Comparison of ENCODE assay signal across 2 cellular contexts in genomic region chr7:70799841-70800405, GRCh38.
A peak's percentile ranks its signal among the peaks of the same experiment; 100 is the strongest.
TF ChIP-seq lines count a peak whose summit lies in the region.

No MANE protein-coding gene starts in this region.

TF ChIP-seq in HepG2, 621 proteins besides CTCF, POLR2A, EP300 and RAD21 (continued from another document):
- TF ChIP-seq ZFP91 (CRISPR knock-in tag; IDR thresholded peaks at IDR 0.05; ENCODE audit: borderline replicate concordance) (no peak), REL (CRISPR knock-in tag; conservative IDR thresholded peaks at IDR 0.05) (no peak), SYNCRIP (IDR thresholded peaks at IDR 0.05; ENCODE audit: insufficient read depth, low read depth, low read length) (no peak), BCLAF1 (IDR thresholded peaks at IDR 0.05) (no peak), ZNF280D (CRISPR knock-in tag; IDR thresholded peaks at IDR 0.05) (peak; percentile 82)

TF ChIP-seq in GM12878, 131 proteins besides CTCF, POLR2A, EP300 and RAD21 (continued from another document):
- TF ChIP-seq, protein P1, sequence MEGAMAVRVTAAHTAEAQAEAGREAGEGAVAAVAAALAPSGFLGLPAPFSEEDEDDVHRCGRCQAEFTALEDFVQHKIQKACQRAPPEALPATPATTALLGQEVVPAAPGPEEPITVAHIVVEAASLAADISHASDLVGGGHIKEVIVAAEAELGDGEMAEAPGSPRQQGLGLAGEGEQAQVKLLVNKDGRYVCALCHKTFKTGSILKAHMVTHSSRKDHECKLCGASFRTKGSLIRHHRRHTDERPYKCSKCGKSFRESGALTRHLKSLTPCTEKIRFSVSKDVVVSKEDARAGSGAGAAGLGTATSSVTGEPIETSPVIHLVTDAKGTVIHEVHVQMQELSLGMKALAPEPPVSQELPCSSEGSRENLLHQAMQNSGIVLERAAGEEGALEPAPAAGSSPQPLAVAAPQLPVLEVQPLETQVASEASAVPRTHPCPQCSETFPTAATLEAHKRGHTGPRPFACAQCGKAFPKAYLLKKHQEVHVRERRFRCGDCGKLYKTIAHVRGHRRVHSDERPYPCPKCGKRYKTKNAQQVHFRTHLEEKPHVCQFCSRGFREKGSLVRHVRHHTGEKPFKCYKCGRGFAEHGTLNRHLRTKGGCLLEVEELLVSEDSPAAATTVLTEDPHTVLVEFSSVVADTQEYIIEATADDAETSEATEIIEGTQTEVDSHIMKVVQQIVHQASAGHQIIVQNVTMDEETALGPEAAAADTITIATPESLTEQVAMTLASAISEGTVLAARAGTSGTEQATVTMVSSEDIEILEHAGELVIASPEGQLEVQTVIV (IDR thresholded peaks at IDR 0.05; ENCODE audit: borderline replicate concordance, partially characterized antibody), result no peak
- peak; percentile 64; the same call in 1 of the 2 replicates for TF ChIP-seq RUNX3 (IDR thresholded peaks at IDR 0.05; ENCODE audit: low read length)
- TF ChIP-seq MTA3 (IDR thresholded peaks at IDR 0.05; ENCODE audit: borderline replicate concordance, low read length), result 0 out of 2 replicates have a peak, but pooled peaks have one; percentile 29
- no peak for TF ChIP-seq SMC3 (IDR thresholded peaks at IDR 0.05; ENCODE audit: borderline replicate concordance, low read length)
- no peak for TF ChIP-seq HDGF (IDR thresholded peaks at IDR 0.05)
- no peak for TF ChIP-seq RAD51 (IDR thresholded peaks at IDR 0.05)
- TF ChIP-seq NFXL1 (IDR thresholded peaks at IDR 0.05; ENCODE audit: borderline replicate concordance), result peak; percentile 76; the same call in 1 of the 2 replicates
- TF ChIP-seq ZBTB4 (CRISPR knock-in tag; IDR thresholded peaks at IDR 0.05), result no peak
- peak; percentile 99 for TF ChIP-seq CBX5 (IDR thresholded peaks at IDR 0.05; ENCODE audit: low read depth)
- no peak for TF ChIP-seq STAT3 (IDR thresholded peaks at IDR 0.05; ENCODE audit: low read depth, low read length)
- TF ChIP-seq HCFC1 (IDR thresholded peaks at IDR 0.05; ENCODE audit: low read length), result no peak
- peak; percentile 70 for TF ChIP-seq KLF5 (IDR thresholded peaks at IDR 0.05; ENCODE audit: partially characterized antibody)
- no peak for TF ChIP-seq FOS (IDR thresholded peaks at IDR 0.05; ENCODE audit: borderline replicate concordance, extremely low read depth, insufficient read length)
- TF ChIP-seq JUNB (IDR thresholded peaks at IDR 0.05), result peak; percentile 33; the same call in 1 of the 2 replicates
- 0 out of 2 replicates have a peak, but pooled peaks have one; percentile 22 for TF ChIP-seq EED (IDR thresholded peaks at IDR 0.05; ENCODE audit: low read depth)
- TF ChIP-seq CBFB (IDR thresholded peaks at IDR 0.05; ENCODE audit: low read depth), result no peak
- TF ChIP-seq, protein P2, sequence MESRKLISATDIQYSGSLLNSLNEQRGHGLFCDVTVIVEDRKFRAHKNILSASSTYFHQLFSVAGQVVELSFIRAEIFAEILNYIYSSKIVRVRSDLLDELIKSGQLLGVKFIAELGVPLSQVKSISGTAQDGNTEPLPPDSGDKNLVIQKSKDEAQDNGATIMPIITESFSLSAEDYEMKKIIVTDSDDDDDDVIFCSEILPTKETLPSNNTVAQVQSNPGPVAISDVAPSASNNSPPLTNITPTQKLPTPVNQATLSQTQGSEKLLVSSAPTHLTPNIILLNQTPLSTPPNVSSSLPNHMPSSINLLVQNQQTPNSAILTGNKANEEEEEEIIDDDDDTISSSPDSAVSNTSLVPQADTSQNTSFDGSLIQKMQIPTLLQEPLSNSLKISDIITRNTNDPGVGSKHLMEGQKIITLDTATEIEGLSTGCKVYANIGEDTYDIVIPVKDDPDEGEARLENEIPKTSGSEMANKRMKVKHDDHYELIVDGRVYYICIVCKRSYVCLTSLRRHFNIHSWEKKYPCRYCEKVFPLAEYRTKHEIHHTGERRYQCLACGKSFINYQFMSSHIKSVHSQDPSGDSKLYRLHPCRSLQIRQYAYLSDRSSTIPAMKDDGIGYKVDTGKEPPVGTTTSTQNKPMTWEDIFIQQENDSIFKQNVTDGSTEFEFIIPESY (IDR thresholded peaks at IDR 0.05), result no peak
- peak; percentile 30 for TF ChIP-seq SKIL (IDR thresholded peaks at IDR 0.05; ENCODE audit: low read depth, poor library complexity, severe bottlenecking)
- TF ChIP-seq IRF3 (IDR thresholded peaks at IDR 0.05), result no peak
- TF ChIP-seq DPF2 (IDR thresholded peaks at IDR 0.05), result no peak
- peak; percentile 51; the same call in 1 of the 2 replicates for TF ChIP-seq ATF2 (IDR thresholded peaks at IDR 0.05; ENCODE audit: low read length)
- TF ChIP-seq BCL11A (IDR thresholded peaks at IDR 0.05; ENCODE audit: low read depth, low read length), result 0 out of 2 replicates have a peak, but pooled peaks have one; percentile 20
- no peak for TF ChIP-seq ZZZ3 (IDR thresholded peaks at IDR 0.05; ENCODE audit: control insufficient read depth, insufficient read length, low read depth)
